ENCODE assay signal across 1 cellular context in genomic region chr14:72904218-72904617, GRCh38.
TF ChIP-seq lines count a peak whose summit lies in the region.

No MANE protein-coding gene starts in this region.

TF ChIP-seq in IMR-90, 13 proteins besides CTCF, POLR2A, EP300 and RAD21:
- TF ChIP-seq RCOR1 (IDR thresholded peaks at IDR 0.05; ENCODE audit: insufficient replicate concordance, low read length): no peak
- TF ChIP-seq SMC3 (IDR thresholded peaks at IDR 0.05; ENCODE audit: low read depth, low read length): no peak
- TF ChIP-seq USF2 (IDR thresholded peaks at IDR 0.05; ENCODE audit: low read depth, low read length): no peak
- TF ChIP-seq CHD1 (IDR thresholded peaks at IDR 0.05; ENCODE audit: low read depth, low read length): no peak
- TF ChIP-seq RFX5 (IDR thresholded peaks at IDR 0.05; ENCODE audit: low read depth, low read length): no peak
- TF ChIP-seq CEBPB (IDR thresholded peaks at IDR 0.05; ENCODE audit: low read depth, low read length): no peak
- no peak for TF ChIP-seq NFE2L2 (IDR thresholded peaks at IDR 0.05; ENCODE audit: low read depth, low read length)
- TF ChIP-seq BHLHE40 (IDR thresholded peaks at IDR 0.05; ENCODE audit: low read depth, low read length): no peak
- no peak for TF ChIP-seq MXI1 (IDR thresholded peaks at IDR 0.05; ENCODE audit: borderline replicate concordance, low read depth, low read length)
- TF ChIP-seq ELK1 (IDR thresholded peaks at IDR 0.05; ENCODE audit: borderline replicate concordance, low read depth, low read length): no peak
- no peak for TF ChIP-seq FOS (IDR thresholded peaks at IDR 0.05; ENCODE audit: low read depth, low read length)
- no peak for TF ChIP-seq MAZ (IDR thresholded peaks at IDR 0.05; ENCODE audit: borderline replicate concordance, low read depth, low read length)
- no peak for TF ChIP-seq MAFK (IDR thresholded peaks at IDR 0.05; ENCODE audit: low read depth, low read length)
